ENCODE assay signal across 1 cellular context in genomic region chr7:151137841-151138540, GRCh38.
TF ChIP-seq lines count a peak whose summit lies in the region.

No MANE protein-coding gene starts in this region.

TF ChIP-seq in HEK293, 187 proteins besides CTCF, POLR2A, EP300 and RAD21 (continued from another document):
- no peak for TF ChIP-seq ZNF391 (tag by site-specific recombination; IDR thresholded peaks at IDR 0.05; ENCODE audit: borderline replicate concordance, low read depth)
- TF ChIP-seq HOXD13 (CRISPR knock-in tag; IDR thresholded peaks at IDR 0.05; ENCODE audit: borderline replicate concordance), result no peak
- no peak for TF ChIP-seq SP2 (tag by site-specific recombination; IDR thresholded peaks at IDR 0.05)
- TF ChIP-seq ZNF223 (tag by site-specific recombination; IDR thresholded peaks at IDR 0.05), result no peak
- TF ChIP-seq ZNF701 (tag by site-specific recombination; IDR thresholded peaks at IDR 0.05), result no peak
- no peak for TF ChIP-seq ZNF624 (tag by site-specific recombination; IDR thresholded peaks at IDR 0.05)
- TF ChIP-seq ZNF10 (tag by site-specific recombination; IDR thresholded peaks at IDR 0.05), result peak; percentile 83
- no peak for TF ChIP-seq YY1 (tag by site-specific recombination; IDR thresholded peaks at IDR 0.05)
- peak; percentile 23; the same call in 1 of the 2 replicates for TF ChIP-seq KLF1 (tag by site-specific recombination; IDR thresholded peaks at IDR 0.05)
- no peak for TF ChIP-seq ZNF621 (tag by site-specific recombination; IDR thresholded peaks at IDR 0.05)
- no peak for TF ChIP-seq ZXDB (tag by site-specific recombination; IDR thresholded peaks at IDR 0.05)
- TF ChIP-seq PRDM6 (tag by site-specific recombination; IDR thresholded peaks at IDR 0.05), result no peak
TF ChIP-seq in HEK293: peak in this region for 2.
